2 cellular contexts compared by ENCODE assay signal in the genomic region with DNA sequence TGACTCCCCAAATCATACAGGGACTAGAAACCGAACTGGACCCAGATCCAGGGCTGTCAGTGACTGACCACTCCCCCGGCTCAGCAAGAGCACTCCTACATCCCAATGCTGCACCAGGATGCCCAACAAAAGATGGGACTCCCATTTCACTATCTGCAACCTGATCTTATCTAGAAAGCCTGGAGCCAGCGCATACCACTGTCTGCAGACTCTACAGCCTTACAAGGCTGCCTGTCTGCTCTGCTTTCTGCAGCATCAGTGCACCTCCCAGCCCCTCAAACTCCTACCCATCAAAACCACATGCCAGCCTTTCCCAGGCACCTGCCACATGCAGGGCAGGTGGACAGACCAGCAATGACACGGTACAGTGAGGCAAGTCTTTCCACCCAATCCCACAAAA.
TF ChIP-seq lines count a peak whose summit lies in the region.

No MANE protein-coding gene starts in this region.

TF ChIP-seq in GM23338, 12 proteins besides CTCF, POLR2A, EP300 and RAD21 (continues in another document):
- TF ChIP-seq, protein P1, sequence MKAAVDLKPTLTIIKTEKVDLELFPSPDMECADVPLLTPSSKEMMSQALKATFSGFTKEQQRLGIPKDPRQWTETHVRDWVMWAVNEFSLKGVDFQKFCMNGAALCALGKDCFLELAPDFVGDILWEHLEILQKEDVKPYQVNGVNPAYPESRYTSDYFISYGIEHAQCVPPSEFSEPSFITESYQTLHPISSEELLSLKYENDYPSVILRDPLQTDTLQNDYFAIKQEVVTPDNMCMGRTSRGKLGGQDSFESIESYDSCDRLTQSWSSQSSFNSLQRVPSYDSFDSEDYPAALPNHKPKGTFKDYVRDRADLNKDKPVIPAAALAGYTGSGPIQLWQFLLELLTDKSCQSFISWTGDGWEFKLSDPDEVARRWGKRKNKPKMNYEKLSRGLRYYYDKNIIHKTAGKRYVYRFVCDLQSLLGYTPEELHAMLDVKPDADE (IDR thresholded peaks at IDR 0.05) = no peak
- TF ChIP-seq, protein P2, sequence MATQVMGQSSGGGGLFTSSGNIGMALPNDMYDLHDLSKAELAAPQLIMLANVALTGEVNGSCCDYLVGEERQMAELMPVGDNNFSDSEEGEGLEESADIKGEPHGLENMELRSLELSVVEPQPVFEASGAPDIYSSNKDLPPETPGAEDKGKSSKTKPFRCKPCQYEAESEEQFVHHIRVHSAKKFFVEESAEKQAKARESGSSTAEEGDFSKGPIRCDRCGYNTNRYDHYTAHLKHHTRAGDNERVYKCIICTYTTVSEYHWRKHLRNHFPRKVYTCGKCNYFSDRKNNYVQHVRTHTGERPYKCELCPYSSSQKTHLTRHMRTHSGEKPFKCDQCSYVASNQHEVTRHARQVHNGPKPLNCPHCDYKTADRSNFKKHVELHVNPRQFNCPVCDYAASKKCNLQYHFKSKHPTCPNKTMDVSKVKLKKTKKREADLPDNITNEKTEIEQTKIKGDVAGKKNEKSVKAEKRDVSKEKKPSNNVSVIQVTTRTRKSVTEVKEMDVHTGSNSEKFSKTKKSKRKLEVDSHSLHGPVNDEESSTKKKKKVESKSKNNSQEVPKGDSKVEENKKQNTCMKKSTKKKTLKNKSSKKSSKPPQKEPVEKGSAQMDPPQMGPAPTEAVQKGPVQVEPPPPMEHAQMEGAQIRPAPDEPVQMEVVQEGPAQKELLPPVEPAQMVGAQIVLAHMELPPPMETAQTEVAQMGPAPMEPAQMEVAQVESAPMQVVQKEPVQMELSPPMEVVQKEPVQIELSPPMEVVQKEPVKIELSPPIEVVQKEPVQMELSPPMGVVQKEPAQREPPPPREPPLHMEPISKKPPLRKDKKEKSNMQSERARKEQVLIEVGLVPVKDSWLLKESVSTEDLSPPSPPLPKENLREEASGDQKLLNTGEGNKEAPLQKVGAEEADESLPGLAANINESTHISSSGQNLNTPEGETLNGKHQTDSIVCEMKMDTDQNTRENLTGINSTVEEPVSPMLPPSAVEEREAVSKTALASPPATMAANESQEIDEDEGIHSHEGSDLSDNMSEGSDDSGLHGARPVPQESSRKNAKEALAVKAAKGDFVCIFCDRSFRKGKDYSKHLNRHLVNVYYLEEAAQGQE (IDR thresholded peaks at IDR 0.05; ENCODE audit: unreplicated experiment) = no peak
- TF ChIP-seq POLR2AphosphoS5 (IDR thresholded peaks at IDR 0.05; ENCODE audit: low read depth) (no peak), CREB1 (CRISPR knock-in tag; IDR thresholded peaks at IDR 0.05; ENCODE audit: low read depth) (no peak), ZNF331 (CRISPR knock-in tag; IDR thresholded peaks at IDR 0.05; ENCODE audit: low read depth) (no peak), EZH2phosphoT487 (IDR thresholded peaks at IDR 0.05; ENCODE audit: unreplicated experiment) (no peak), NANOG (IDR thresholded peaks at IDR 0.05; ENCODE audit: borderline replicate concordance) (no peak), EZH2 (IDR thresholded peaks at IDR 0.05; ENCODE audit: low read depth, unreplicated experiment) (no peak), STAT1 (IDR thresholded peaks at IDR 0.05; ENCODE audit: unreplicated experiment) (no peak)
- TF ChIP-seq, protein P3, sequence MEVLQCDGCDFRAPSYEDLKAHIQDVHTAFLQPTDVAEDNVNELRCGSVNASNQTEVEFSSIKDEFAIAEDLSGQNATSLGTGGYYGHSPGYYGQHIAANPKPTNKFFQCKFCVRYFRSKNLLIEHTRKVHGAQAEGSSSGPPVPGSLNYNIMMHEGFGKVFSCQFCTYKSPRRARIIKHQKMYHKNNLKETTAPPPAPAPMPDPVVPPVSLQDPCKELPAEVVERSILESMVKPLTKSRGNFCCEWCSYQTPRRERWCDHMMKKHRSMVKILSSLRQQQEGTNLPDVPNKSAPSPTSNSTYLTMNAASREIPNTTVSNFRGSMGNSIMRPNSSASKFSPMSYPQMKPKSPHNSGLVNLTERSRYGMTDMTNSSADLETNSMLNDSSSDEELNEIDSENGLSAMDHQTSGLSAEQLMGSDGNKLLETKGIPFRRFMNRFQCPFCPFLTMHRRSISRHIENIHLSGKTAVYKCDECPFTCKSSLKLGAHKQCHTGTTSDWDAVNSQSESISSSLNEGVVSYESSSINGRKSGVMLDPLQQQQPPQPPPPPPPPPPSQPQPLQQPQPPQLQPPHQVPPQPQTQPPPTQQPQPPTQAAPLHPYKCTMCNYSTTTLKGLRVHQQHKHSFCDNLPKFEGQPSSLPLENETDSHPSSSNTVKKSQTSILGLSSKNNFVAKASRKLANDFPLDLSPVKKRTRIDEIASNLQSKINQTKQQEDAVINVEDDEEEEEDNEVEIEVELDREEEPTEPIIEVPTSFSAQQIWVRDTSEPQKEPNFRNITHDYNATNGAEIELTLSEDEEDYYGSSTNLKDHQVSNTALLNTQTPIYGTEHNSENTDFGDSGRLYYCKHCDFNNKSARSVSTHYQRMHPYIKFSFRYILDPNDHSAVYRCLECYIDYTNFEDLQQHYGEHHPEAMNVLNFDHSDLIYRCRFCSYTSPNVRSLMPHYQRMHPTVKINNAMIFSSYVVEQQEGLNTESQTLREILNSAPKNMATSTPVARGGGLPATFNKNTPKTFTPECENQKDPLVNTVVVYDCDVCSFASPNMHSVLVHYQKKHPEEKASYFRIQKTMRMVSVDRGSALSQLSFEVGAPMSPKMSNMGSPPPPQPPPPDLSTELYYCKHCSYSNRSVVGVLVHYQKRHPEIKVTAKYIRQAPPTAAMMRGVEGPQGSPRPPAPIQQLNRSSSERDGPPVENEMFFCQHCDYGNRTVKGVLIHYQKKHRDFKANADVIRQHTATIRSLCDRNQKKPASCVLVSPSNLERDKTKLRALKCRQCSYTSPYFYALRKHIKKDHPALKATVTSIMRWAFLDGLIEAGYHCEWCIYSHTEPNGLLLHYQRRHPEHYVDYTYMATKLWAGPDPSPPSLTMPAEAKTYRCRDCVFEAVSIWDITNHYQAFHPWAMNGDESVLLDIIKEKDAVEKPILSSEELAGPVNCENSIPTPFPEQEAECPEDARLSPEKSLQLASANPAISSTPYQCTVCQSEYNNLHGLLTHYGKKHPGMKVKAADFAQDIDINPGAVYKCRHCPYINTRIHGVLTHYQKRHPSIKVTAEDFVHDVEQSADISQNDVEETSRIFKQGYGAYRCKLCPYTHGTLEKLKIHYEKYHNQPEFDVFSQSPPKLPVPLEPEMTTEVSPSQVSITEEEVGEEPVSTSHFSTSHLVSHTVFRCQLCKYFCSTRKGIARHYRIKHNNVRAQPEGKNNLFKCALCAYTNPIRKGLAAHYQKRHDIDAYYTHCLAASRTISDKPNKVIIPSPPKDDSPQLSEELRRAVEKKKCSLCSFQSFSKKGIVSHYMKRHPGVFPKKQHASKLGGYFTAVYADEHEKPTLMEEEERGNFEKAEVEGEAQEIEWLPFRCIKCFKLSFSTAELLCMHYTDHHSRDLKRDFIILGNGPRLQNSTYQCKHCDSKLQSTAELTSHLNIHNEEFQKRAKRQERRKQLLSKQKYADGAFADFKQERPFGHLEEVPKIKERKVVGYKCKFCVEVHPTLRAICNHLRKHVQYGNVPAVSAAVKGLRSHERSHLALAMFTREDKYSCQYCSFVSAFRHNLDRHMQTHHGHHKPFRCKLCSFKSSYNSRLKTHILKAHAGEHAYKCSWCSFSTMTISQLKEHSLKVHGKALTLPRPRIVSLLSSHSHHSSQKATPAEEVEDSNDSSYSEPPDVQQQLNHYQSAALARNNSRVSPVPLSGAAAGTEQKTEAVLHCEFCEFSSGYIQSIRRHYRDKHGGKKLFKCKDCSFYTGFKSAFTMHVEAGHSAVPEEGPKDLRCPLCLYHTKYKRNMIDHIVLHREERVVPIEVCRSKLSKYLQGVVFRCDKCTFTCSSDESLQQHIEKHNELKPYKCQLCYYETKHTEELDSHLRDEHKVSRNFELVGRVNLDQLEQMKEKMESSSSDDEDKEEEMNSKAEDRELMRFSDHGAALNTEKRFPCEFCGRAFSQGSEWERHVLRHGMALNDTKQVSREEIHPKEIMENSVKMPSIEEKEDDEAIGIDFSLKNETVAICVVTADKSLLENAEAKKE (CRISPR knock-in tag; IDR thresholded peaks at IDR 0.05) = no peak

TF ChIP-seq in K562, 482 proteins besides CTCF, POLR2A, EP300 and RAD21 (continues in another document):
- TF ChIP-seq MTA2 (IDR thresholded peaks at IDR 0.05; ENCODE audit: low read depth) = no peak
- TF ChIP-seq NCOA2 (IDR thresholded peaks at IDR 0.05; ENCODE audit: partially characterized antibody in 2 of 2) = no peak
- no peak for TF ChIP-seq SPI1 (IDR thresholded peaks at IDR 0.05; ENCODE audit: borderline replicate concordance, low read depth, low read length)
- TF ChIP-seq ESRRA (IDR thresholded peaks at IDR 0.05; ENCODE audit: borderline replicate concordance, low read depth) = no peak
- peak; percentile 44; the same call in 1 of the 2 replicates for TF ChIP-seq CTBP1 (IDR thresholded peaks at IDR 0.05; ENCODE audit: borderline replicate concordance)
- TF ChIP-seq, protein P4, sequence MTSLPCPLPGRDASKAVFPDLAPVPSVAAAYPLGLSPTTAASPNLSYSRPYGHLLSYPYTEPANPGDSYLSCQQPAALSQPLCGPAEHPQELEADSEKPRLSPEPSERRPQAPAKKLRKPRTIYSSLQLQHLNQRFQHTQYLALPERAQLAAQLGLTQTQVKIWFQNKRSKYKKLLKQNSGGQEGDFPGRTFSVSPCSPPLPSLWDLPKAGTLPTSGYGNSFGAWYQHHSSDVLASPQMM (CRISPR knock-in tag; IDR thresholded peaks at IDR 0.05) = no peak
- no peak for TF ChIP-seq ZNF589 (CRISPR knock-in tag; IDR thresholded peaks at IDR 0.05; ENCODE audit: low read depth)
- TF ChIP-seq PHF20 (IDR thresholded peaks at IDR 0.05; ENCODE audit: partially characterized antibody) = no peak
- no peak for TF ChIP-seq ZNF830 (CRISPR knock-in tag; IDR thresholded peaks at IDR 0.05)
- TF ChIP-seq CCAR2 (IDR thresholded peaks at IDR 0.05; ENCODE audit: low read depth, low read length) = no peak
- TF ChIP-seq, protein P5, sequence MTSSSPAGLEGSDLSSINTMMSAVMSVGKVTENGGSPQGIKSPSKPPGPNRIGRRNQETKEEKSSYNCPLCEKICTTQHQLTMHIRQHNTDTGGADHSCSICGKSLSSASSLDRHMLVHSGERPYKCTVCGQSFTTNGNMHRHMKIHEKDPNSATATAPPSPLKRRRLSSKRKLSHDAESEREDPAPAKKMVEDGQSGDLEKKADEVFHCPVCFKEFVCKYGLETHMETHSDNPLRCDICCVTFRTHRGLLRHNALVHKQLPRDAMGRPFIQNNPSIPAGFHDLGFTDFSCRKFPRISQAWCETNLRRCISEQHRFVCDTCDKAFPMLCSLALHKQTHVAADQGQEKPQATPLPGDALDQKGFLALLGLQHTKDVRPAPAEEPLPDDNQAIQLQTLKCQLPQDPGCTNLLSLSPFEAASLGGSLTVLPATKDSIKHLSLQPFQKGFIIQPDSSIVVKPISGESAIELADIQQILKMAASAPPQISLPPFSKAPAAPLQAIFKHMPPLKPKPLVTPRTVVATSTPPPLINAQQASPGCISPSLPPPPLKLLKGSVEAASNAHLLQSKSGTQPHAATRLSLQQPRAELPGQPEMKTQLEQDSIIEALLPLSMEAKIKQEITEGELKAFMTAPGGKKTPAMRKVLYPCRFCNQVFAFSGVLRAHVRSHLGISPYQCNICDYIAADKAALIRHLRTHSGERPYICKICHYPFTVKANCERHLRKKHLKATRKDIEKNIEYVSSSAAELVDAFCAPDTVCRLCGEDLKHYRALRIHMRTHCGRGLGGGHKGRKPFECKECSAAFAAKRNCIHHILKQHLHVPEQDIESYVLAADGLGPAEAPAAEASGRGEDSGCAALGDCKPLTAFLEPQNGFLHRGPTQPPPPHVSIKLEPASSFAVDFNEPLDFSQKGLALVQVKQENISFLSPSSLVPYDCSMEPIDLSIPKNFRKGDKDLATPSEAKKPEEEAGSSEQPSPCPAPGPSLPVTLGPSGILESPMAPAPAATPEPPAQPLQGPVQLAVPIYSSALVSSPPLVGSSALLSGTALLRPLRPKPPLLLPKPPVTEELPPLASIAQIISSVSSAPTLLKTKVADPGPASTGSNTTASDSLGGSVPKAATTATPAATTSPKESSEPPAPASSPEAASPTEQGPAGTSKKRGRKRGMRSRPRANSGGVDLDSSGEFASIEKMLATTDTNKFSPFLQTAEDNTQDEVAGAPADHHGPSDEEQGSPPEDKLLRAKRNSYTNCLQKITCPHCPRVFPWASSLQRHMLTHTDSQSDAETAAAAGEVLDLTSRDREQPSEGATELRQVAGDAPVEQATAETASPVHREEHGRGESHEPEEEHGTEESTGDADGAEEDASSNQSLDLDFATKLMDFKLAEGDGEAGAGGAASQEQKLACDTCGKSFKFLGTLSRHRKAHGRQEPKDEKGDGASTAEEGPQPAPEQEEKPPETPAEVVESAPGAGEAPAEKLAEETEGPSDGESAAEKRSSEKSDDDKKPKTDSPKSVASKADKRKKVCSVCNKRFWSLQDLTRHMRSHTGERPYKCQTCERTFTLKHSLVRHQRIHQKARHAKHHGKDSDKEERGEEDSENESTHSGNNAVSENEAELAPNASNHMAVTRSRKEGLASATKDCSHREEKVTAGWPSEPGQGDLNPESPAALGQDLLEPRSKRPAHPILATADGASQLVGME (CRISPR knock-in tag; IDR thresholded peaks at IDR 0.05) = 0 out of 2 replicates have a peak, but pooled peaks have one; percentile 29
- TF ChIP-seq POLR2G (IDR thresholded peaks at IDR 0.05; ENCODE audit: low read depth, low read length) = no peak
- TF ChIP-seq, protein P6, sequence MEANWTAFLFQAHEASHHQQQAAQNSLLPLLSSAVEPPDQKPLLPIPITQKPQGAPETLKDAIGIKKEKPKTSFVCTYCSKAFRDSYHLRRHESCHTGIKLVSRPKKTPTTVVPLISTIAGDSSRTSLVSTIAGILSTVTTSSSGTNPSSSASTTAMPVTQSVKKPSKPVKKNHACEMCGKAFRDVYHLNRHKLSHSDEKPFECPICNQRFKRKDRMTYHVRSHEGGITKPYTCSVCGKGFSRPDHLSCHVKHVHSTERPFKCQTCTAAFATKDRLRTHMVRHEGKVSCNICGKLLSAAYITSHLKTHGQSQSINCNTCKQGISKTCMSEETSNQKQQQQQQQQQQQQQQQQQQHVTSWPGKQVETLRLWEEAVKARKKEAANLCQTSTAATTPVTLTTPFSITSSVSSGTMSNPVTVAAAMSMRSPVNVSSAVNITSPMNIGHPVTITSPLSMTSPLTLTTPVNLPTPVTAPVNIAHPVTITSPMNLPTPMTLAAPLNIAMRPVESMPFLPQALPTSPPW (CRISPR knock-in tag; IDR thresholded peaks at IDR 0.05) = no peak
- no peak for TF ChIP-seq HMG20A (CRISPR knock-in tag; conservative IDR thresholded peaks at IDR 0.05)
- TF ChIP-seq ZNF197 (CRISPR knock-in tag; IDR thresholded peaks at IDR 0.05; ENCODE audit: low read depth) = no peak
